ENCODE assay signal across 25 cellular contexts in genomic region chr3:30232546-30232945, GRCh38.
DNase-seq lines count a peak whose midpoint lies in the region; FAIRE-seq lines count a peak whose summit lies in the region.
"Had no signal": no experiment of that assay in that cellular context is flagged by ENCODE, and none has a peak within 500 bp of the region (broad histone marks: within the 10 kb centered on the region; RNA-seq: fewer than 3 reads in every experiment).

No MANE protein-coding gene starts in this region.

- H3K9me3 ChIP-seq in subcutaneous abdominal adipose tissue (ENCODE audit: control insufficient read depth in 5 of 5, low read length in 5 of 5), result no peaks in the 10 kb centered on the region
- H3K9me3 ChIP-seq: gastroesophageal sphincter, pancreas, thoracic aorta had no signal

- peak; percentile 37 for DNase-seq in NCI-H146 (lab: John Stamatoyannopoulos, UW)
- no peak for DNase-seq in NCI-H146 treated with DMSO at 0.1 percent for 48 hours (lab: John Stamatoyannopoulos, UW; ENCODE audit: unreplicated experiment)
- peak; percentile 66 for DNase-seq in NCI-H82 (lab: John Stamatoyannopoulos, UW)
- DNase-seq in left kidney (ENCODE audit: low read depth, low spot score), result peak; percentile 59
- no peak for DNase-seq in GDM1 (lab: John Stamatoyannopoulos, UW)
- no peak for DNase-seq in GM19239 (ENCODE audit: insufficient read length, low spot score)
- DNase-seq in G401 (ENCODE audit: low spot score), result no peak
- DNase-seq: activated B cell treated with CpG ODN at 0.5 μM for 24 hours; activated CD4-positive, alpha-beta T cell treated with anti-CD3 and anti-CD28 coated beads, Interleukin-2, amount 50 U/mL, for 48 hours; activated CD8-positive, alpha-beta memory T cell treated with anti-CD3 and anti-CD28 coated beads, Interleukin-2, amount 50 U/mL, for 48 hours; activated naive CD8-positive, alpha-beta T cell treated with anti-CD3 and anti-CD28 coated beads for 36 hours; effector CD4-positive, alpha-beta T cell; erythroblast; Kasumi-1; kidney; naive thymus-derived CD8-positive, alpha-beta T cell; NCI-H1092 treated with DMSO at 0.1 percent for 48 hours; NCI-H2107; pancreas; stimulated activated CD4-positive, alpha-beta T cell treated with anti-CD3 and anti-CD28 coated beads, Interleukin-1b, Interleukin-23, amount 100 ng/mL, for 48 hours; stimulated activated naive B cell treated with anti-CD40 and anti-IgM and Interleukin-4, amounts not matched to agents 10 μg/mL and 1 μg/mL and 100 μg/mL, for 72 hours; T-helper 9 cell had no signal

- in situ Hi-C loops in G401 (cut with HindIII; ENCODE audit: low sequenced_read_pairs), result no loop called here

- peaks cover 0 to 45% (median 29%) of the 10 kb centered on the region in 5 donors for H3K4me1 ChIP-seq in subcutaneous abdominal adipose tissue (ENCODE audit: control insufficient read depth in 5 of 5, insufficient read depth in 5 of 5, low read length in 5 of 5)

- no peak overlapping the region for H3K4me3 ChIP-seq in subcutaneous abdominal adipose tissue (ENCODE audit: low read depth in 1 of 5, low read length in 5 of 5)
- H3K4me3 ChIP-seq: gastroesophageal sphincter, pancreas, thoracic aorta had no signal

- peak overlapping the region; percentile 81 for H3K27ac ChIP-seq in subcutaneous abdominal adipose tissue (ENCODE audit: low read depth, low read length)
- H3K27ac ChIP-seq: pancreas, thoracic aorta had no signal

- H3K36me3 ChIP-seq in subcutaneous abdominal adipose tissue (ENCODE audit: control insufficient read depth in 5 of 5, insufficient read depth in 5 of 5, low read length in 5 of 5), result no peaks in the 10 kb centered on the region
- H3K36me3 ChIP-seq: gastroesophageal sphincter, pancreas, thoracic aorta had no signal

- FAIRE-seq in GM19239 (lab: Jason Lieb, UNC), result no peak
- FAIRE-seq: kidney, pancreas had no signal

- H3K9ac ChIP-seq in subcutaneous abdominal adipose tissue (ENCODE audit: low read length in 5 of 5), result no peak overlapping the region

- no peaks in the 10 kb centered on the region for H3K27me3 ChIP-seq in subcutaneous abdominal adipose tissue (ENCODE audit: control insufficient read depth in 5 of 5, insufficient read depth in 4 of 5, low read length in 5 of 5)
- H3K27me3 ChIP-seq: gastroesophageal sphincter, pancreas had no signal

Comparison
In these comparisons a context has a peak if more than half of its experiments do, and no peak if none do; other contexts are left out.
1. DNase-seq: peak in NCI-H146 (single experiment), NCI-H82 (single experiment) and left kidney (single experiment); none in NCI-H146 treated with DMSO at 0.1 percent for 48 hours (single experiment), GDM1 (single experiment), GM19239 (single experiment) and G401 (single experiment).